27 cellular contexts compared by ENCODE assay signal in the genomic region with DNA sequence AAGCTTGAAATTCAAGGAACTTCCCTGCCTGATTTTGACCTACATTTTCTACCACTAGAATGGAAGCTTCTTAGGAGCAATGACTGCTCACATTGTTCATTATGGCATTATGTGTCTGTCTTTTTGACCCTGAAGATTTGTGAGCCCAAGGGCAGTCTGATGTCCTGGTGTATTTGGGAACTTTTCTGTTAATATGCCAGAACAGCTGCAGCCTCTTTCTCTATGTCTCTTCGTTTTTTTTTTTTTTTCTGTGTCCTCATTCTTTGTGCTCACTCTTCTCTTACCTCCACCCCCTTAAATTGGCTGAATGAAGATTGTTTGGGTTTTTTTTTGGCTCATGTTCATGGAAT. TPM values are rescaled to one million over a fixed set of nuclear protein-coding genes. Genes with fewer than 3 reads are reported as not detected.
"Had no signal": no experiment of that assay in that cellular context is flagged by ENCODE, and none has a peak within 500 bp of the region (broad histone marks: within the 10 kb centered on the region; RNA-seq: fewer than 3 reads in every experiment).

No MANE protein-coding gene starts in this region.

- DNase-seq: activated CD4-positive, alpha-beta T cell treated with anti-CD3 and anti-CD28 coated beads for 48 hours; activated CD4-positive, alpha-beta T cell treated with anti-CD3 and anti-CD28 coated beads, Interleukin-2, amount 50 U/mL, for 48 hours; activated CD4-positive, CD25-positive, alpha-beta regulatory T cell treated with anti-CD3 and anti-CD28 coated beads, Interleukin-2, amount 50 U/mL, for 72 hours; activated CD8-positive, alpha-beta memory T cell treated with anti-CD3 and anti-CD28 coated beads, Interleukin-2, amount 10 ng/mL, durations not matched to agents 7 days and 5 days; activated effector memory CD4-positive, alpha-beta T cell treated with Interleukin-2 at 50 U/mL for 16 hours; activated naive CD4-positive, alpha-beta T cell; activated T-cell treated with anti-CD3 and anti-CD28 coated beads, Interleukin-2, amount 50 U/mL, for 24 hours; aorta; Kasumi-1; KBM-7; NCI-H1092; NCI-H1417; NCI-H1930; NCI-H2171; NCI-H226; NCI-H526; NCI-H82; Peyer's patch; Right ventricle myocardium superior; T-helper 17 cell; T-helper 9 cell had no signal

- H3K9me3 ChIP-seq: breast epithelium, Peyer's patch, SJSA1 had no signal

- H3K36me3 ChIP-seq: breast epithelium, Peyer's patch, SJSA1 had no signal

- H3K4me1 ChIP-seq: breast epithelium, Peyer's patch had no signal

- H3K4me3 ChIP-seq: breast epithelium, Peyer's patch, SJSA1 had no signal

- ATAC-seq: activated CD8-positive, alpha-beta memory T cell treated with anti-CD3 and anti-CD28 coated beads, Interleukin-2, amount 10 ng/mL, durations not matched to agents 7 days and 5 days; T-helper 17 cell had no signal

- H3K27me3 ChIP-seq: breast epithelium, Peyer's patch, SJSA1 had no signal

- H3K27ac ChIP-seq: breast epithelium, Peyer's patch, RWPE1, SJSA1 had no signal

RNA-seq across cellular contexts. Expression of a gene that starts 34.8 kb away (rescaled TPM):
- total RNA-seq: activated CD8-positive, alpha-beta memory T cell treated with anti-CD3 and anti-CD28 coated beads, Interleukin-2, amount 10 ng/mL, durations not matched to agents 7 days and 5 days; activated T-helper 1 cell treated with anti-CD3 and anti-CD28 coated beads, Interleukin-12 subunit alpha, Interleukin-12 subunit beta, Interleukin-2, Interleukin-4 antibody, amounts not matched to agents 30 ng/mL and 10 ng/mL and 1 ng/mL, durations not matched to agents 14 hours and 24 hours and 36 hours; NCI-H460; OCI-LY7; Peyer's patch; Right ventricle myocardium superior; T-helper 17 cell had no signal
